Comparison of ENCODE assay signal across 8 cellular contexts in genomic region chr3:36763850-36764703, GRCh38. TPM values are rescaled to one million over a fixed set of nuclear protein-coding genes. Genes with fewer than 3 reads are reported as not detected.
DNase-seq lines count a peak whose midpoint lies in the region; ATAC-seq and TF ChIP-seq lines count a peak whose summit lies in the region.
"Had no signal": no experiment of that assay in that cellular context is flagged by ENCODE, and none has a peak within 500 bp of the region (broad histone marks: within the 10 kb centered on the region; RNA-seq: fewer than 3 reads in every experiment).

Gene DCLK3 (minus strand): TSS chr3:36764553. CDS start chr3:36764263, 290 bp downstream.

- H3K4me1 ChIP-seq in heart right ventricle = peaks cover 0 to 9% (median 0%) of the 10 kb centered on the region in 9 donors
- H3K4me1 ChIP-seq: HAP-1 had no signal

- ATAC-seq in heart right ventricle (peak in 4 of 8 donors; percentile 33 to 77 (median 54)), sciatic nerve (peak; percentile 85), GM18858 (IDR thresholded peaks at IDR 0.05; ENCODE audit: unreplicated experiment) (no peak)

- intact Hi-C loops in heart right ventricle (cut with DNase I) (no loop called here), sciatic nerve (cut with DNase I) (no loop called here)

- H3K9me3 ChIP-seq in SK-N-MC (ENCODE audit: low read depth, low read length) (no peaks in the 10 kb centered on the region), heart right ventricle (no peaks in the 10 kb centered on the region)
- H3K9me3 ChIP-seq: HAP-1 had no signal

- peaks cover 15 to 63% (median 43%) of the 10 kb centered on the region in 7 donors for H3K27me3 ChIP-seq in heart right ventricle

- H3K4me3 ChIP-seq in SK-N-MC (peak within 1 kb of the TSS; percentile 58), heart right ventricle (peak within 1 kb of the TSS; percentile 16 to 56 (median 42))
- H3K4me3 ChIP-seq: HAP-1 had no signal

- DNase-seq in GM20000 (ENCODE audit: low spot score) (peak; percentile 28), SK-N-MC (ENCODE audit: low read depth, low spot score) (no peak), heart right ventricle (peak in 1 of 2 donors; percentile 38), sciatic nerve (ENCODE audit: low spot score) (peak; percentile 65), GDM1 (lab: John Stamatoyannopoulos, UW) (no peak), OCI-M1 (lab: John Stamatoyannopoulos, UW) (no peak)

- H3K27ac ChIP-seq in SK-N-MC (no peak within 1 kb of the TSS), heart right ventricle (no peak within 1 kb of the TSS)

- H3K9ac ChIP-seq in SK-N-MC (ENCODE audit: insufficient read length) = no peak within 1 kb of the TSS

- no peaks in the 10 kb centered on the region for H3K36me3 ChIP-seq in SK-N-MC (ENCODE audit: insufficient read depth, low read length)
- no peaks in the 10 kb centered on the region for H3K36me3 ChIP-seq in heart right ventricle
- H3K36me3 ChIP-seq: HAP-1 had no signal

- TF ChIP-seq CTCF in GM20000 (IDR thresholded peaks at IDR 0.05; ENCODE audit: extremely low read depth, missing control alignments) (no peak), heart right ventricle (IDR thresholded peaks at IDR 0.05) (no peak)

- 3 to 4% methylated on average over 60 to 99 of the region's 99 CpGs for WGBS in heart right ventricle, 2 donors

RNA-seq across cellular contexts. Expression of gene DCLK3, which starts in this region (rescaled TPM):
- total RNA-seq in heart right ventricle = 1 to 10 TPM in 1 of 10 donors, under 1 TPM in 9; 0.04 to 1.0 (median 0.19) TPM
- polyA plus RNA-seq in heart right ventricle = under 1 TPM; 0.15 to 0.23 TPM
- total RNA-seq in sciatic nerve = 57.7 TPM

Comparison
In these comparisons a context has a peak if more than half of its experiments do, and no peak if none do; other contexts are left out.
1. RNA of gene DCLK3 (total RNA-seq): 57.7 TPM in sciatic nerve (single experiment); 0.04 to 1.0 TPM in heart right ventricle; every median in the first group is over 10 times any median in the second.
2. DNase-seq: peak in GM20000 (single experiment) and sciatic nerve (single experiment); none in SK-N-MC (single experiment), GDM1 (single experiment) and OCI-M1 (single experiment).